9 cellular contexts compared by ENCODE assay signal in the genomic region with DNA sequence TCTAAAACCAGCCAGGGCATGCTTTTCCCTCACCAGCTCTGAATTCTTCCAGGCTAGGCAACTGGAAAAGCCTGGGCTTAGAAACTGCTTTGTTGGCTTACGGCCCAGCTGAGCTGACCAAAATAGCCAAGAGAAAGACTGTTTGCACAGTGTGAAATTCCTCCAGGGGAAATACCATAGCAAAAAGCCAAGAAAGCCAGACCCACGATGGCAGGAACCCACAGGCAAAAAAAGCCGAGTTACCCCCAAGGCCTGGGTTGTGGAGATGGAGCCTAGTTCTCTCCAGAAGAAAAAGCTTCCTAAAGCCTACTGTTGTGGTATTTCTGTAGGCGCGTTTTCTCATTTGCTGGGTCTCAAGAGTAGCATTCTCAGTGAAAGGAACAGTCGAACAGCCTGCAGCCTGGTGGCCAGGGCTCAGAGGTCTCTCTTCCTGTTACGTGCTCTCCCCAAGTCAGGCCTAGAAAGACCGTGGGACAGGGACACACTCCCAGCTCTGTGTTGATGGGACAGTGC. TPM values are rescaled to one million over a fixed set of nuclear protein-coding genes. Genes with fewer than 3 reads are reported as not detected.
A peak's percentile ranks its signal among the peaks of the same experiment; 100 is the strongest.
DNase-seq lines count a peak whose midpoint lies in the region; TF ChIP-seq lines count a peak whose summit lies in the region.
"Had no signal": no experiment of that assay in that cellular context is flagged by ENCODE, and none has a peak within 500 bp of the region (broad histone marks: within the 10 kb centered on the region; RNA-seq: fewer than 3 reads in every experiment).

No MANE protein-coding gene starts in this region.

- POLR2A ChIA-PET in AG04449 (lab: Yijun Ruan, JAX), result interaction anchor here (0.9 to 1.5 kb wide), 5 partner anchors 9 to 74 kb away, joined by 3 to 6 read pairs (median 4); a partner anchor contains a TSS

- H3K4me3 ChIP-seq in AG04449 (ENCODE audit: low read depth, low read length), result no peak overlapping the region
- no peak overlapping the region for H3K4me3 ChIP-seq in fibroblast of villous mesenchyme (ENCODE audit: low read depth, low read length)

- CTCF ChIA-PET in AG04449 (lab: Yijun Ruan, JAX), result interaction anchor here (0.8 to 4.2 kb wide), 8 partner anchors 15 to 120 kb away, joined by 3 to 49 read pairs (median 10); a partner anchor contains a TSS

- DNase-seq in AG04449 (ENCODE audit: low read depth, low spot score) (peak; percentile 54), amniotic epithelial cell (ENCODE audit: low read depth) (peak; percentile 56), fibroblast of villous mesenchyme (ENCODE audit: low read depth) (peak; percentile 78), occipital lobe (lab: John Stamatoyannopoulos, UW) (peak; percentile 64), RPMI8226 (no peak), GM13976 (ENCODE audit: low spot score) (no peak), 8988T (no peak), NCI-H69 (lab: John Stamatoyannopoulos, UW) (no peak)
- DNase-seq: NCI-H446 treated with DMSO at 0.1 percent for 48 hours had no signal

- TF ChIP-seq CTCF in AG04449 (IDR thresholded peaks at IDR 0.05; ENCODE audit: insufficient read depth, low read length, missing control alignments), result no peak
- no peak for TF ChIP-seq CTCF in fibroblast of villous mesenchyme (IDR thresholded peaks at IDR 0.05; ENCODE audit: insufficient read depth, low read depth, low read length)
- TF ChIP-seq CTCF in GM13976 (IDR thresholded peaks at IDR 0.05; ENCODE audit: borderline replicate concordance, control extremely low read depth, extremely low read depth, insufficient read depth, missing control alignments), result no peak

- in situ Hi-C loops in GM13976 (cut with MboI; ENCODE audit: low sequenced_read_pairs, unreplicated experiment), result no loop called here

RNA-seq across cellular contexts. Expression of a gene that starts 9.2 kb away (rescaled TPM):
- total RNA-seq in fibroblast of villous mesenchyme (0.64 and 2.2 TPM in 2 replicates), occipital lobe (0.31 TPM)

RNA-seq across cellular contexts. Expression of a gene that starts 36.1 kb away (rescaled TPM):
- 20.0 and 49.2 TPM in 2 replicates for total RNA-seq in fibroblast of villous mesenchyme
- total RNA-seq in occipital lobe, result 7.5 TPM

RNA-seq across cellular contexts. Expression of a gene that starts 52.4 kb away (rescaled TPM):
- not detected in 2 replicates for total RNA-seq in fibroblast of villous mesenchyme
- not detected for total RNA-seq in occipital lobe

RNA-seq across cellular contexts. Expression of a gene that starts 54.3 kb away (rescaled TPM):
- under 0.01 TPM in 2 replicates for total RNA-seq in fibroblast of villous mesenchyme
- total RNA-seq in occipital lobe, result 0.16 TPM

Comparison
In these comparisons a context has a peak if more than half of its experiments do, and no peak if none do; other contexts are left out.
1. DNase-seq: peak in AG04449 (single experiment), amniotic epithelial cell (single experiment), fibroblast of villous mesenchyme (single experiment) and occipital lobe (single experiment); none in RPMI8226 (single experiment), GM13976 (single experiment), 8988T (single experiment) and NCI-H69 (single experiment).